ENCODE assay signal across 15 cellular contexts in genomic region chr3:10466186-10466585, GRCh38. TPM values are rescaled to one million over a fixed set of nuclear protein-coding genes. Genes with fewer than 3 reads are reported as not detected.
"Had no signal": no experiment of that assay in that cellular context is flagged by ENCODE, and none has a peak within 500 bp of the region (broad histone marks: within the 10 kb centered on the region; RNA-seq: fewer than 3 reads in every experiment).

No MANE protein-coding gene starts in this region.

- H3K27ac Mint-ChIP-seq: dendritic cell treated with granulocyte-macrophage colony-stimulating factor and Interleukin-4, amounts not matched to agents 40 ng/mL and 50 ng/mL, for 4 days; nephron had no signal

- ATAC-seq: left cardiac atrium, left ventricle myocardium superior, right lobe of liver had no signal

- H3K9ac ChIP-seq: parathyroid adenoma had no signal

- H3K9me3 ChIP-seq: prostate gland, right lobe of liver had no signal

- H2AFZ ChIP-seq: parathyroid adenoma had no signal

- H3K36me3 ChIP-seq: prostate gland, right lobe of liver had no signal

- H3K36me3 Mint-ChIP-seq: naive B cell had no signal

- H3K4me1 ChIP-seq: prostate gland had no signal

- H3K27ac ChIP-seq: parathyroid adenoma, prostate gland, right lobe of liver had no signal

- H3K79me2 ChIP-seq: parathyroid adenoma had no signal

- H3K27me3 ChIP-seq: right lobe of liver had no signal

- DNase-seq: left cardiac atrium; left ventricle myocardium superior; mesendoderm; naive B cell; occipital lobe; right lobe of liver; stimulated activated CD4-positive, alpha-beta T cell treated with anti-CD3 and anti-CD28 coated beads, Interleukin-12 subunit alpha, Interleukin-12 subunit beta, amount 100 ng/mL, for 4 hours; stimulated activated naive CD4-positive, alpha-beta T cell treated with Interleukin-2 at 50 U/mL for 16 hours; trophoblast cell had no signal

- H3K4me3 ChIP-seq: lung, prostate gland, right lobe of liver had no signal

- H3K4me3 Mint-ChIP-seq: dendritic cell treated with granulocyte-macrophage colony-stimulating factor and Interleukin-4, amounts not matched to agents 40 ng/mL and 50 ng/mL, for 4 days; nephron had no signal

- H3K9me3 Mint-ChIP-seq: dendritic cell treated with granulocyte-macrophage colony-stimulating factor and Interleukin-4, amounts not matched to agents 40 ng/mL and 50 ng/mL, for 4 days; nephron had no signal

RNA-seq across cellular contexts. Expression of gene ATP2B2, which starts 39.2 kb away (rescaled TPM):
- total RNA-seq: glomerular endothelial cell, left ventricle myocardium superior had no signal
- polyA plus RNA-seq: lung had no signal
